8 cellular contexts compared by ENCODE assay signal in the genomic region with DNA sequence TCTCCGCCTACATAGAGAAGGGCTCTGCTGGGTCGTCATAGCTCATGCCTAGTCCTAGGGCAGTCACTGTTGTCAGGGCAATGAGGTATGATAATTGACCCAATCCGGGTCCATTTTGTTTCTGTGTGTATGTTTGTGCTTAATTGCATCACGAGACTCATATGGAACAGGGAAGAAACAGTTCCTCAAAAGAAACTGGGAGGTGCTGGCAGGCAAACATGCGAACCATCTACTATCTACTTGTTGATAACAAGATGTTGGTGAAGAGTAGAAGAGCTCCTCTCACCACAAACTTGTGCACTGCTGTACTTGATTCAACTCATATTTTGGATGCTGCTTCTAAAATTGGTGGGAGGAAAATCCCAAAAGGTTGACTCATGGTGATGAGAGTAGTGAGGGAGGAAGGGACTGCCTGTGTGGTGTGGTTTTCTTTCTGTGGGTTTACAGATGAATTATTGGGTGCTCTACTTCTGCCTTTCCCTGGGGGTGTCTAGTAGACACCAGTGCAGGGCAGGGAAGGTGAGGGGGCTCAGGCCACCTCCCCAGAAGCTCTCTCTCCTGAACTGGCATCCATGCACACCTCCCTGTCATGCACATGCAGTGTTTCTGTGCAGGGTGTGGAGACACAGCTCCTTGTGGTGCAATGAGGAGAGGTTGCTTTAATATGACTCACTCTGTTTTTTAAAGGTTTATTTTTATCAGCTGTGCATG. TPM values are rescaled to one million over a fixed set of nuclear protein-coding genes. Genes with fewer than 3 reads are reported as not detected.
DNase-seq lines count a peak whose midpoint lies in the region; ATAC-seq and TF ChIP-seq lines count a peak whose summit lies in the region.

No MANE protein-coding gene starts in this region.

- H3K36me3 ChIP-seq in Caco-2 (ENCODE audit: control insufficient read depth, insufficient read depth, low read length): no peaks in the 10 kb centered on the region
- no peaks in the 10 kb centered on the region for H3K36me3 ChIP-seq in tibial nerve

- no peak overlapping the region for H3K27ac ChIP-seq in tibial nerve

- CTCF ChIA-PET in Caco-2 (lab: Charles Lee): no interaction called here

- H3K27ac Mint-ChIP-seq in dendritic cell treated with granulocyte-macrophage colony-stimulating factor and Interleukin-4, amounts not matched to agents 40 ng/mL and 50 ng/mL, for 4 days: peak overlapping the region; percentile 71
- no peak overlapping the region for H3K27ac Mint-ChIP-seq in Caco-2 (ENCODE audit: unreplicated experiment)

- intact Hi-C loops in dendritic cell treated with granulocyte-macrophage colony-stimulating factor and Interleukin-4, amounts not matched to agents 40 ng/mL and 50 ng/mL, for 4 days (cut with micrococcal nuclease): no loop called here
- intact Hi-C loops in Caco-2 (cut with micrococcal nuclease; ENCODE audit: unreplicated experiment): no loop called here

- no peaks in the 10 kb centered on the region for H3K27me3 ChIP-seq in Caco-2 (replicated peaks; ENCODE audit: control insufficient read depth, insufficient read depth, low read length)
- H3K27me3 ChIP-seq in tibial nerve: no peaks in the 10 kb centered on the region

- H3K4me1 ChIP-seq in Caco-2 (0 out of 2 replicates have a peak, but pooled peaks cover 9% of the 10 kb centered on the region), tibial nerve (no peaks in the 10 kb centered on the region)

- H3K4me3 ChIP-seq in AG10803 (ENCODE audit: low read length): no peak overlapping the region
- H3K4me3 ChIP-seq in Caco-2 (ENCODE audit: low read depth, low read length): no peak overlapping the region
- no peak overlapping the region for H3K4me3 ChIP-seq in tibial nerve

- no peak overlapping the region for H3K4me3 Mint-ChIP-seq in dendritic cell treated with granulocyte-macrophage colony-stimulating factor and Interleukin-4, amounts not matched to agents 40 ng/mL and 50 ng/mL, for 4 days
- no peak overlapping the region for H3K4me3 Mint-ChIP-seq in Caco-2 (ENCODE audit: unreplicated experiment)

- BruUV-seq in Caco-2 (replicated peaks; lab: Mats Ljungman, UMichigan): no TSS peak

- no peaks in the 10 kb centered on the region for H3K9me3 Mint-ChIP-seq in dendritic cell treated with granulocyte-macrophage colony-stimulating factor and Interleukin-4, amounts not matched to agents 40 ng/mL and 50 ng/mL, for 4 days
- no peaks in the 10 kb centered on the region for H3K9me3 Mint-ChIP-seq in Caco-2 (ENCODE audit: unreplicated experiment)

- ATAC-seq in GM19035 (IDR thresholded peaks at IDR 0.05; ENCODE audit: unreplicated experiment): peak; percentile 48
- no peak for ATAC-seq in HG03135 (IDR thresholded peaks at IDR 0.05; ENCODE audit: unreplicated experiment)

- H3K9me3 ChIP-seq in Caco-2: no peaks in the 10 kb centered on the region
- H3K9me3 ChIP-seq in tibial nerve: no peaks in the 10 kb centered on the region

- H3K36me3 Mint-ChIP-seq in dendritic cell treated with granulocyte-macrophage colony-stimulating factor and Interleukin-4, amounts not matched to agents 40 ng/mL and 50 ng/mL, for 4 days (ENCODE audit: low read depth): no peaks in the 10 kb centered on the region
- H3K36me3 Mint-ChIP-seq in Caco-2 (ENCODE audit: insufficient read depth, unreplicated experiment): no peaks in the 10 kb centered on the region

- 80 to 87% methylated on average over 5 of the region's 5 CpGs for WGBS in tibial nerve, 2 donors

- DNase-seq in AG10803 (ENCODE audit: low read depth) (peak; percentile 75), Kasumi-1 (lab: John Stamatoyannopoulos, UW) (peak; percentile 16 to 44), Caco-2 (no peak), tibial nerve (ENCODE audit: low spot score in 2 of 2) (no peak), dermis blood vessel endothelial cell (no peak)

- no peak for TF ChIP-seq EP300 in tibial nerve (IDR thresholded peaks at IDR 0.05)

- TF ChIP-seq POLR2A in tibial nerve (IDR thresholded peaks at IDR 0.05): no peak

- H3K4me1 Mint-ChIP-seq in dendritic cell treated with granulocyte-macrophage colony-stimulating factor and Interleukin-4, amounts not matched to agents 40 ng/mL and 50 ng/mL, for 4 days (ENCODE audit: low read depth): peaks cover 24% of the 10 kb centered on the region
- H3K4me1 Mint-ChIP-seq in Caco-2 (ENCODE audit: low read depth, unreplicated experiment): no peaks in the 10 kb centered on the region

- TF ChIP-seq CTCF in AG10803 (conservative IDR thresholded peaks at IDR 0.05; ENCODE audit: low read length) (no peak; the same call in 1 of the 2 replicates), Caco-2 (IDR thresholded peaks at IDR 0.05; ENCODE audit: insufficient read depth in 1 of 2, low read depth in 1 of 2, low read length in 1 of 2, severe bottlenecking in 1 of 2, unreplicated experiment in 1 of 2) (no peak), tibial nerve (IDR thresholded peaks at IDR 0.05) (no peak)

- peaks cover 3% of the 10 kb centered on the region for H3K27me3 Mint-ChIP-seq in dendritic cell treated with granulocyte-macrophage colony-stimulating factor and Interleukin-4, amounts not matched to agents 40 ng/mL and 50 ng/mL, for 4 days
- H3K27me3 Mint-ChIP-seq in Caco-2 (ENCODE audit: insufficient read depth, unreplicated experiment): peaks cover 3% of the 10 kb centered on the region

- POLR2A ChIA-PET in Caco-2 (lab: Charles Lee): no interaction called here

RNA-seq across cellular contexts. Expression of a gene that starts 29.4 kb away (rescaled TPM):
- total RNA-seq in Caco-2 (2022) (2.0 TPM in 2 replicates), tibial nerve (1 to 10 TPM in 3 of 4 donors, under 1 TPM in 1; 0.78 to 5.4 (median 2.2) TPM), dermis blood vessel endothelial cell (0.17 and 1.3 TPM in 2 replicates)

RNA-seq across cellular contexts. Expression of a gene that starts 59.9 kb away (rescaled TPM):
- total RNA-seq in Caco-2 (2022) (78.8 and 83.2 TPM in 2 replicates), tibial nerve (100 to 1,000 TPM in 2 of 4 donors, 10 to 100 TPM in 2; 85.2 to 116 (median 102) TPM), dermis blood vessel endothelial cell (34.1 and 55.5 TPM in 2 replicates)

Comparison
In these comparisons a context has a peak if more than half of its experiments do, and no peak if none do; other contexts are left out.
1. DNase-seq: peak in AG10803 (single experiment) and Kasumi-1 (2 of 2); none in Caco-2 (0 of 2), tibial nerve (0 of 2) and dermis blood vessel endothelial cell (single experiment).